Comparison of ENCODE assay signal across 19 cellular contexts in genomic region chr9:131308452-131308851, GRCh38.
"Had no signal": no experiment of that assay in that cellular context is flagged by ENCODE, and none has a peak within 500 bp of the region (broad histone marks: within the 10 kb centered on the region; RNA-seq: fewer than 3 reads in every experiment).

No MANE protein-coding gene starts in this region.

- H3K27me3 ChIP-seq: heart right ventricle, left lung, tibial nerve, upper lobe of right lung had no signal

- DNase-seq: caudate nucleus; effector CD4-positive, alpha-beta T cell; endodermal cell; foreskin melanocyte; heart right ventricle; hypothalamus; islet precursor cell; left lung; mesendoderm; naive B cell; stimulated activated CD4-positive, alpha-beta T cell treated with anti-CD3 and anti-CD28 coated beads, Interleukin-4, amount 100 ng/mL, for 1 hour; upper lobe of right lung had no signal

- H3K27ac Mint-ChIP-seq: endodermal cell; naive B cell; nephron; stimulated activated memory B cell treated with anti-CD40 and anti-IgM and Interleukin-4, amounts not matched to agents 10 μg/mL and 1 μg/mL and 100 μg/mL, for 72 hours; stimulated activated naive CD8-positive, alpha-beta T cell treated with anti-CD3 and anti-CD28 coated beads, Interleukin-15, Interleukin-2, amounts not matched to agents 100 ng/mL and 50 ng/mL, for 24 hours had no signal

- H3K27ac ChIP-seq: coronary artery, left lung, neutrophil, tibial nerve, upper lobe of right lung had no signal

- H3K4me3 ChIP-seq: coronary artery, heart right ventricle, left lung, lung, tibial nerve, upper lobe of right lung had no signal

- H3K9me3 Mint-ChIP-seq: endodermal cell; naive B cell; nephron; stimulated activated memory B cell treated with anti-CD40 and anti-IgM and Interleukin-4, amounts not matched to agents 10 μg/mL and 1 μg/mL and 100 μg/mL, for 72 hours; stimulated activated naive CD8-positive, alpha-beta T cell treated with anti-CD3 and anti-CD28 coated beads, Interleukin-15, Interleukin-2, amounts not matched to agents 100 ng/mL and 50 ng/mL, for 24 hours had no signal

- H3K9me3 ChIP-seq: heart right ventricle, left lung, neutrophil, tibial nerve, upper lobe of right lung had no signal

- ATAC-seq: left lung, upper lobe of right lung had no signal

- H3K4me1 ChIP-seq: left lung, upper lobe of right lung had no signal

- H3K4me1 Mint-ChIP-seq: endodermal cell, nephron had no signal

- H3K36me3 ChIP-seq: left lung, neutrophil, upper lobe of right lung had no signal

- H3K36me3 Mint-ChIP-seq: stimulated activated memory B cell treated with anti-CD40 and anti-IgM and Interleukin-4, amounts not matched to agents 10 μg/mL and 1 μg/mL and 100 μg/mL, for 72 hours had no signal

- H3K4me3 Mint-ChIP-seq: endodermal cell; nephron; stimulated activated memory B cell treated with anti-CD40 and anti-IgM and Interleukin-4, amounts not matched to agents 10 μg/mL and 1 μg/mL and 100 μg/mL, for 72 hours; stimulated activated naive CD8-positive, alpha-beta T cell treated with anti-CD3 and anti-CD28 coated beads, Interleukin-15, Interleukin-2, amounts not matched to agents 100 ng/mL and 50 ng/mL, for 24 hours had no signal

- H3K27me3 Mint-ChIP-seq: stimulated activated naive CD8-positive, alpha-beta T cell treated with anti-CD3 and anti-CD28 coated beads, Interleukin-15, Interleukin-2, amounts not matched to agents 100 ng/mL and 50 ng/mL, for 24 hours had no signal
